ENCODE assay signal across 2 cellular contexts in the genomic region with DNA sequence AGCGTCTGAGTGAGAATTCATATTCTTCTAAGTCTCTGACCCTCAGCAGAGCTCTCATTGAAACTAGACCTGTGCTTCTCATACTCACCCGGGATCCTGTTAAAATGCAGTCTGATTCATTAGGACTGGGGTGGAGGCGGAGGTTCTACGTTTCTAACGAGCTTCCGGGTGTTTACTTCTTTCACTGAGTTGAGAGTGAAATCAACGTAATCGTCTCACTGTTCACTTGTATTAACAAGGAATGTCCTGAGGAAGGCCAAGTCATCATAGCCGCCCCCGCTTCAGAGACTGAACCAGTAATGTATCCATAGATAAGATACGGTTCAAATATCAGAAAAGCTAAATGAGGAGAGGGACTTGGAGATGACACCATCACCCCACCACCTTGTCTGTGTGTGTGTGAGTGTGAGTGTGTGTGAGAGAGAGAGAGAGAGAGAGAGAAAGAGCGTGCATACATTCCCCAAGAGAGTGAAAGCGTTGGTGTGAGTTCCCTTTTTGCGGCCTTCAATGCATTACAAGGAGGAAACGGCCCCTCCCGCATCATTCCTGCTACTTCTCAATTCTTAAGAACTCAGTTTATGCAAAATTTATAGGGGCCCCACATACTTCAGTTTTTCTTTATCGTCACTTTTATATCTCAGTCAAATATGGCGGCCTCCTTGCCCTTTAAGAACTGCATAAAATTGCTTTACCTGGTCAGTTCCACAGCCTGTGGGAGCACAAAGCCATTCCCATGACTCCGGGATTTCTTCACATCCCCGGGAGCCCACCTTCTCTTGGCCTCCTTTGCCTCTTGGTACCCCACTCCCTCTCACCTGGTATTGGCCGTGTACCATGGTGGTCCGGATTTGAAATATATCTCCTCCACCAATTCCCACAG.
TF ChIP-seq lines count a peak whose summit lies in the region.

No MANE protein-coding gene starts in this region.

TF ChIP-seq in liver, 16 proteins besides CTCF, POLR2A, EP300 and RAD21 (continued from another document):
- TF ChIP-seq GABPA (IDR thresholded peaks at IDR 0.05 in 1 of 2, conservative IDR thresholded peaks at IDR 0.05 in 1 of 2), result no peak
- peak; percentile 22 for TF ChIP-seq YY1 (IDR thresholded peaks at IDR 0.05)

TF ChIP-seq in HepG2, 621 proteins besides CTCF, POLR2A, EP300 and RAD21 (continued from another document):
- TF ChIP-seq GLI4 (CRISPR knock-in tag; IDR thresholded peaks at IDR 0.05; ENCODE audit: borderline replicate concordance), result no peak
TF ChIP-seq in HepG2: peak in this region for 0.
